ENCODE assay signal across 16 cellular contexts in genomic region chr7:41097501-41097900, GRCh38.
DNase-seq lines count a peak whose midpoint lies in the region; ATAC-seq, FAIRE-seq and TF ChIP-seq lines count a peak whose summit lies in the region.
"Had no signal": no experiment of that assay in that cellular context is flagged by ENCODE, and none has a peak within 500 bp of the region (broad histone marks: within the 10 kb centered on the region; RNA-seq: fewer than 3 reads in every experiment).

No MANE protein-coding gene starts in this region.

- DNase-seq in EH (ENCODE audit: low read depth) (peak; percentile 89), RCC 7860 (ENCODE audit: low spot score) (peak; percentile 26), endothelial cell of umbilical vein (ENCODE audit: low read depth, low spot score) (no peak), mesenchymal stem cell (peak; percentile 18), UCSD-AML1 (lab: John Stamatoyannopoulos, UW; ENCODE audit: unreplicated experiment) (no peak), caudate nucleus (lab: John Stamatoyannopoulos, UW) (no peak), G401 (ENCODE audit: low spot score) (no peak)
- DNase-seq: activated B cell treated with CpG ODN at 0.5 μM for 24 hours, naive B cell, NCI-H2227 treated with DMSO at 0.1 percent for 48 hours, posterior cingulate gyrus, T-helper 2 cell, testis had no signal

- H3K9ac ChIP-seq in endothelial cell of umbilical vein (replicated peaks; ENCODE audit: extremely low read depth, insufficient read depth, low read length) (no peak overlapping the region), mesenchymal stem cell (ENCODE audit: low read length) (peak overlapping the region; percentile 24)

- H2AK5ac ChIP-seq in mesenchymal stem cell (ENCODE audit: low read length, severe bottlenecking): peak overlapping the region; percentile 78

- ATAC-seq in GM18907 (IDR thresholded peaks at IDR 0.05; ENCODE audit: unreplicated experiment): no peak
- ATAC-seq: HCT116 had no signal

- H3K4me1 ChIP-seq in endothelial cell of umbilical vein (ENCODE audit: control insufficient read depth, extremely low read depth, insufficient read depth, low read length): no peaks in the 10 kb centered on the region
- no peaks in the 10 kb centered on the region for H3K4me1 ChIP-seq in mesenchymal stem cell (ENCODE audit: control insufficient read depth, insufficient read depth, low read depth, low read length)
- H3K4me1 ChIP-seq: testis had no signal

- no peak overlapping the region for H4K8ac ChIP-seq in mesenchymal stem cell (ENCODE audit: low read length)

- no peak overlapping the region for H3K23ac ChIP-seq in mesenchymal stem cell (ENCODE audit: low read length in 2 of 2)

- no peak overlapping the region for H2BK5ac ChIP-seq in mesenchymal stem cell (ENCODE audit: low read depth, low read length, poor library complexity, severe bottlenecking)

- H2BK12ac ChIP-seq in mesenchymal stem cell (ENCODE audit: low read length in 2 of 2): no peak overlapping the region

- dilution Hi-C loops in endothelial cell of umbilical vein (cut with MboI; ENCODE audit: extremely low pct_ligation_motif_present, low sequenced_read_pairs): no loop called here

- BruUV-seq in endothelial cell of umbilical vein (replicated peaks; lab: Mats Ljungman, UMichigan): no TSS peak

- intact Hi-C loops in endothelial cell of umbilical vein (cut with micrococcal nuclease): no loop called here

- H3K79me1 ChIP-seq in mesenchymal stem cell (replicated peaks; ENCODE audit: low read length, poor library complexity, severe bottlenecking): no peaks in the 10 kb centered on the region

- H3K4me3 ChIP-seq in endothelial cell of umbilical vein (replicated peaks in 1 of 3; ENCODE audit: insufficient read depth in 1 of 3, low read depth in 1 of 3, low read length in 3 of 3) (no peak overlapping the region), mesenchymal stem cell (ENCODE audit: insufficient read depth in 1 of 2, low read depth in 1 of 2, low read length in 2 of 2) (no peak overlapping the region)
- H3K4me3 ChIP-seq: lung, testis had no signal

- H3K79me2 ChIP-seq in endothelial cell of umbilical vein (ENCODE audit: control insufficient read depth, insufficient read depth, low read length): no peaks in the 10 kb centered on the region

- H3K4me2 ChIP-seq in endothelial cell of umbilical vein (ENCODE audit: insufficient read depth, low read length) (no peak overlapping the region), mesenchymal stem cell (ENCODE audit: low read length, poor library complexity, severe bottlenecking) (no peak overlapping the region)

- WGBS in mesenchymal stem cell: 85% methylated on average over 5 of the region's 6 CpGs

- H3K27me3 ChIP-seq in endothelial cell of umbilical vein (ENCODE audit: control insufficient read depth in 2 of 2, insufficient read depth in 2 of 2, low read length in 2 of 2) (no peaks in the 10 kb centered on the region), mesenchymal stem cell (ENCODE audit: control insufficient read depth in 1 of 2, insufficient read depth in 1 of 2, low read length in 2 of 2) (no peaks in the 10 kb centered on the region)
- H3K27me3 ChIP-seq: testis had no signal

- no peak for FAIRE-seq in RCC 7860 (lab: Jason Lieb, UNC)
- peak; percentile 38 for FAIRE-seq in endothelial cell of umbilical vein (lab: Jason Lieb, UNC)

- H3K9me3 ChIP-seq in endothelial cell of umbilical vein (replicated peaks; ENCODE audit: control insufficient read depth, insufficient read depth, low read length) (no peaks in the 10 kb centered on the region), mesenchymal stem cell (ENCODE audit: control insufficient read depth, low read length) (no peaks in the 10 kb centered on the region)
- H3K9me3 ChIP-seq: testis had no signal

- H3K9me1 ChIP-seq in endothelial cell of umbilical vein (replicated peaks; ENCODE audit: control insufficient read depth, extremely low read depth, insufficient read depth, low read length): no peaks in the 10 kb centered on the region

- no peak for TF ChIP-seq CTCF in endothelial cell of umbilical vein (IDR thresholded peaks at IDR 0.05; ENCODE audit: extremely low read depth in 1 of 2, insufficient read depth in 1 of 2, low read depth in 1 of 2, low read length in 2 of 2)

- H2BK120ac ChIP-seq in mesenchymal stem cell (ENCODE audit: low read depth, low read length): no peak overlapping the region

- CTCF ChIA-PET in endothelial cell of umbilical vein (lab: Charles Lee): no interaction called here

- in situ Hi-C loops in G401 (cut with HindIII; ENCODE audit: low sequenced_read_pairs): no loop called here

- no peak overlapping the region for H2BK15ac ChIP-seq in mesenchymal stem cell (ENCODE audit: low read depth, poor library complexity, severe bottlenecking)

- POLR2A ChIA-PET in endothelial cell of umbilical vein (lab: Charles Lee): no interaction called here

- no peak overlapping the region for H2AFZ ChIP-seq in endothelial cell of umbilical vein (ENCODE audit: low read depth, low read length)
- no peak overlapping the region for H2AFZ ChIP-seq in mesenchymal stem cell (ENCODE audit: low read depth, low read length)

- H3K18ac ChIP-seq in mesenchymal stem cell (ENCODE audit: low read depth in 1 of 2, low read length in 2 of 2): no peak overlapping the region

- no peak overlapping the region for H4K91ac ChIP-seq in mesenchymal stem cell (ENCODE audit: low read length)

- no peak for TF ChIP-seq POLR2A in endothelial cell of umbilical vein (IDR thresholded peaks at IDR 0.05; ENCODE audit: low read depth, low read length)

- H3K27ac ChIP-seq in endothelial cell of umbilical vein (ENCODE audit: insufficient read depth, low read depth, low read length) (no peak overlapping the region), mesenchymal stem cell (ENCODE audit: low read length, poor library complexity, severe bottlenecking) (no peak overlapping the region), caudate nucleus (ENCODE audit: low read depth, low read length) (no peak overlapping the region)
- H3K27ac ChIP-seq: testis had no signal

- H3K14ac ChIP-seq in mesenchymal stem cell (ENCODE audit: low read length in 2 of 2): no peak overlapping the region

- H3K4ac ChIP-seq in mesenchymal stem cell (ENCODE audit: low read depth in 1 of 2, low read length in 2 of 2): no peak overlapping the region

- H3K36me3 ChIP-seq in endothelial cell of umbilical vein (ENCODE audit: control insufficient read depth in 2 of 2, extremely low read depth in 1 of 2, insufficient read depth in 2 of 2, low read length in 2 of 2): no peaks in the 10 kb centered on the region
- no peaks in the 10 kb centered on the region for H3K36me3 ChIP-seq in mesenchymal stem cell (ENCODE audit: control insufficient read depth in 1 of 2, insufficient read depth in 2 of 2, low read depth in 1 of 2, low read length in 2 of 2)

- no peaks in the 10 kb centered on the region for H4K20me1 ChIP-seq in endothelial cell of umbilical vein (replicated peaks; ENCODE audit: control insufficient read depth, extremely low read depth, insufficient read depth, low read length)

TF ChIP-seq in endothelial cell of umbilical vein, 7 proteins besides CTCF, POLR2A, EP300 and RAD21:
- TF ChIP-seq EZH2 (IDR thresholded peaks at IDR 0.05; ENCODE audit: borderline replicate concordance, low read depth, low read length, severe bottlenecking) (no peak), FOS (IDR thresholded peaks at IDR 0.05; ENCODE audit: borderline replicate concordance, insufficient read depth, low read length) (no peak), MYC (IDR thresholded peaks at IDR 0.05; ENCODE audit: low read depth, low read length) (no peak), MAX (IDR thresholded peaks at IDR 0.05; ENCODE audit: insufficient read depth, insufficient read length) (no peak), POLR2AphosphoS5 (IDR thresholded peaks at IDR 0.05; ENCODE audit: insufficient read depth, low read depth, low read length) (no peak), JUN (IDR thresholded peaks at IDR 0.05; ENCODE audit: borderline replicate concordance, insufficient read depth, insufficient read length, low read depth) (no peak), GATA2 (IDR thresholded peaks at IDR 0.05; ENCODE audit: insufficient read depth, insufficient read length, low read depth, low read length) (no peak)

Comparison
In these comparisons a context has a peak if more than half of its experiments do, and no peak if none do; other contexts are left out.
1. DNase-seq: peak in EH (single experiment), RCC 7860 (single experiment) and mesenchymal stem cell (single experiment); none in endothelial cell of umbilical vein (single experiment), UCSD-AML1 (single experiment), caudate nucleus (0 of 61) and G401 (single experiment).